In genomic region chr7:72140566-72140965, GRCh38 we compare ENCODE assay signal across 8 cellular contexts.
"Had no signal": no experiment of that assay in that cellular context is flagged by ENCODE, and none has a peak within 500 bp of the region (broad histone marks: within the 10 kb centered on the region; RNA-seq: fewer than 3 reads in every experiment).

No MANE protein-coding gene starts in this region.

- DNase-seq: IMR-90, KBM-7, KG1 had no signal

- H3K9ac ChIP-seq: KMS-11 had no signal

- H3K4me3 ChIP-seq: K562 had no signal

- H3K27me3 Mint-ChIP-seq: IgD-negative memory B cell had no signal

- H3K27ac Mint-ChIP-seq: IgD-negative memory B cell had no signal

- H3K4me3 Mint-ChIP-seq: IgD-negative memory B cell had no signal

- H3K27ac ChIP-seq: HL-60, KMS-11 had no signal

- H3K4me2 ChIP-seq: KMS-11 had no signal

- H3K4me1 Mint-ChIP-seq: IgD-negative memory B cell had no signal

- ATAC-seq: HepG2, K562 had no signal
